12 cellular contexts compared by ENCODE assay signal in genomic region chr19:48990400-48990799, GRCh38. TPM values are rescaled to one million over a fixed set of nuclear protein-coding genes. Genes with fewer than 3 reads are reported as not detected.
DNase-seq lines count a peak whose midpoint lies in the region; ATAC-seq, FAIRE-seq and TF ChIP-seq lines count a peak whose summit lies in the region.
"Had no signal": no experiment of that assay in that cellular context is flagged by ENCODE, and none has a peak within 500 bp of the region (broad histone marks: within the 10 kb centered on the region; RNA-seq: fewer than 3 reads in every experiment).

No MANE protein-coding gene starts in this region.

- POLR2A ChIA-PET in activated naive CD8-positive, alpha-beta T cell treated with anti-CD3 and anti-CD28 coated beads, Interleukin-2, amount 10 ng/mL, durations not matched to agents 7 days and 5 days (lab: Charles Lee), result no interaction called here

- FAIRE-seq in RCC 7860 (lab: Jason Lieb, UNC), result no peak

- no peak overlapping the region for H3K4me3 Mint-ChIP-seq in activated naive CD8-positive, alpha-beta T cell treated with anti-CD3 and anti-CD28 coated beads, Interleukin-2, amount 10 ng/mL, durations not matched to agents 7 days and 5 days
- H3K4me3 Mint-ChIP-seq in memory B cell, result no peak overlapping the region
- peak overlapping the region; percentile 21 for H3K4me3 Mint-ChIP-seq in type B pancreatic cell

- H3K9me3 Mint-ChIP-seq in activated naive CD8-positive, alpha-beta T cell treated with anti-CD3 and anti-CD28 coated beads, Interleukin-2, amount 10 ng/mL, durations not matched to agents 7 days and 5 days, result no peaks in the 10 kb centered on the region
- no peaks in the 10 kb centered on the region for H3K9me3 Mint-ChIP-seq in memory B cell
- no peaks in the 10 kb centered on the region for H3K9me3 Mint-ChIP-seq in type B pancreatic cell
- H3K9me3 Mint-ChIP-seq: stimulated activated naive CD8-positive, alpha-beta T cell treated with anti-CD3 and anti-CD28 coated beads, Interleukin-15, Interleukin-2, amounts not matched to agents 100 ng/mL and 50 ng/mL, for 24 hours had no signal

- H3K36me3 Mint-ChIP-seq in activated naive CD8-positive, alpha-beta T cell treated with anti-CD3 and anti-CD28 coated beads, Interleukin-2, amount 10 ng/mL, durations not matched to agents 7 days and 5 days, result peaks cover 19% of the 10 kb centered on the region
- H3K36me3 Mint-ChIP-seq in memory B cell, result peaks cover 14% of the 10 kb centered on the region
- H3K36me3 Mint-ChIP-seq in type B pancreatic cell, result peaks cover 23% of the 10 kb centered on the region

- peak overlapping the region; percentile 19 for H3K27ac ChIP-seq in right cardiac atrium (ENCODE audit: low read length)
- H3K27ac ChIP-seq: epithelial cell of prostate had no signal

- peak overlapping the region; percentile 17 for H3K27ac Mint-ChIP-seq in activated naive CD8-positive, alpha-beta T cell treated with anti-CD3 and anti-CD28 coated beads, Interleukin-2, amount 10 ng/mL, durations not matched to agents 7 days and 5 days
- H3K27ac Mint-ChIP-seq in memory B cell, result peak overlapping the region; percentile 32
- H3K27ac Mint-ChIP-seq in type B pancreatic cell, result peak overlapping the region; percentile 77

- H3K27me3 Mint-ChIP-seq in activated naive CD8-positive, alpha-beta T cell treated with anti-CD3 and anti-CD28 coated beads, Interleukin-2, amount 10 ng/mL, durations not matched to agents 7 days and 5 days, result no peaks in the 10 kb centered on the region
- H3K27me3 Mint-ChIP-seq in memory B cell, result no peaks in the 10 kb centered on the region
- no peaks in the 10 kb centered on the region for H3K27me3 Mint-ChIP-seq in type B pancreatic cell
- H3K27me3 Mint-ChIP-seq: stimulated activated naive CD8-positive, alpha-beta T cell treated with anti-CD3 and anti-CD28 coated beads, Interleukin-15, Interleukin-2, amounts not matched to agents 100 ng/mL and 50 ng/mL, for 24 hours had no signal

- peaks cover 26% of the 10 kb centered on the region for H3K4me1 Mint-ChIP-seq in activated naive CD8-positive, alpha-beta T cell treated with anti-CD3 and anti-CD28 coated beads, Interleukin-2, amount 10 ng/mL, durations not matched to agents 7 days and 5 days
- H3K4me1 Mint-ChIP-seq in memory B cell (peaks cover 43% of the 10 kb centered on the region), type B pancreatic cell (ENCODE audit: unreplicated experiment) (peaks cover 26% of the 10 kb centered on the region)

- TF ChIP-seq CTCF in type B pancreatic cell (conservative IDR thresholded peaks at IDR 0.05), result no peak

- peaks cover 12% of the 10 kb centered on the region for H3K4me1 ChIP-seq in right cardiac atrium (ENCODE audit: control insufficient read depth, insufficient read depth, low read length)

- H3K27me3 ChIP-seq in right cardiac atrium (ENCODE audit: control insufficient read depth, insufficient read depth), result no peaks in the 10 kb centered on the region

- intact Hi-C loops in right cardiac atrium (cut with DNase I) (no loop called here), Right ventricle myocardium superior (cut with DNase I) (no loop called here)

- no peak overlapping the region for H3K4me3 ChIP-seq in right cardiac atrium (ENCODE audit: low read length)

- no peaks in the 10 kb centered on the region for H3K9me3 ChIP-seq in right cardiac atrium (ENCODE audit: control insufficient read depth, low read length)

- WGBS in right cardiac atrium, result 50% methylated on average over 4 of the region's 4 CpGs

- ATAC-seq in right cardiac atrium (no peak), Right ventricle myocardium superior (ENCODE audit: poor library complexity) (no peak), memory B cell (ENCODE audit: low read depth) (no peak)
- no peak for ATAC-seq in activated naive CD8-positive, alpha-beta T cell treated with anti-CD3 and anti-CD28 coated beads, Interleukin-2, amount 10 ng/mL, durations not matched to agents 7 days and 5 days (ENCODE audit: low read depth)

- no peak for DNase-seq in right cardiac atrium
- no peak for DNase-seq in Right ventricle myocardium superior
- no peak for DNase-seq in activated naive CD8-positive, alpha-beta T cell treated with anti-CD3 and anti-CD28 coated beads, Interleukin-2, amount 10 ng/mL, durations not matched to agents 7 days and 5 days
- no peak for DNase-seq in memory B cell (ENCODE audit: low spot score in 2 of 2)
- DNase-seq in type B pancreatic cell (ENCODE audit: extremely low spot score, unreplicated experiment), result no peak
- DNase-seq in pons (ENCODE audit: low spot score), result no peak
- DNase-seq in NCI-H1417 treated with DMSO at 0.1 percent for 48 hours (lab: John Stamatoyannopoulos, UW), result no peak
- no peak for DNase-seq in RCC 7860 (ENCODE audit: low spot score)
- DNase-seq: stimulated activated CD4-positive, alpha-beta T cell treated with anti-CD3 and anti-CD28 coated beads, Interleukin-4, amount 100 ng/mL, for 4 hours had no signal

RNA-seq across cellular contexts. Expression of gene GYS1, which starts 2.7 kb away (rescaled TPM):
- 10 to 100 TPM; 62.7 to 95.9 (median 89.0) TPM for total RNA-seq in right cardiac atrium
- 61.4 TPM for polyA plus RNA-seq in right cardiac atrium
- total RNA-seq in Right ventricle myocardium superior, result 100 TPM
- 10 to 100 TPM; 58.0 to 63.1 TPM for total RNA-seq in activated naive CD8-positive, alpha-beta T cell treated with anti-CD3 and anti-CD28 coated beads, Interleukin-2, amount 10 ng/mL, durations not matched to agents 7 days and 5 days
- total RNA-seq in type B pancreatic cell (ENCODE audit: low replicate concordance), result 62.1 and 64.8 TPM in 2 replicates

RNA-seq across cellular contexts. Expression of gene RUVBL2, which starts 3.3 kb away (rescaled TPM):
- total RNA-seq in right cardiac atrium (10 to 100 TPM; 39.4 to 47.3 (median 45.4) TPM), Right ventricle myocardium superior (41.7 TPM), type B pancreatic cell (ENCODE audit: low replicate concordance) (72.6 and 99.5 TPM in 2 replicates)
- polyA plus RNA-seq in right cardiac atrium, result 54.5 TPM
- 10 to 100 TPM; 71.3 to 76.1 TPM for total RNA-seq in activated naive CD8-positive, alpha-beta T cell treated with anti-CD3 and anti-CD28 coated beads, Interleukin-2, amount 10 ng/mL, durations not matched to agents 7 days and 5 days

RNA-seq across cellular contexts. Expression of gene FTL, which starts 25.3 kb away (rescaled TPM):
- total RNA-seq in right cardiac atrium (1,000 to 10,000 TPM; 1,459 to 1,840 (median 1,541) TPM), Right ventricle myocardium superior (748 TPM), type B pancreatic cell (ENCODE audit: low replicate concordance) (1,657 and 2,039 TPM in 2 replicates)
- polyA plus RNA-seq in right cardiac atrium, result 1,675 TPM
- 1,000 to 10,000 TPM; 1,232 to 1,343 TPM for total RNA-seq in activated naive CD8-positive, alpha-beta T cell treated with anti-CD3 and anti-CD28 coated beads, Interleukin-2, amount 10 ng/mL, durations not matched to agents 7 days and 5 days

RNA-seq across cellular contexts. Expression of gene LHB, which starts 26.5 kb away (rescaled TPM):
- not detected for total RNA-seq in right cardiac atrium
- polyA plus RNA-seq in right cardiac atrium, result not detected
- total RNA-seq in Right ventricle myocardium superior, result not detected
- total RNA-seq in activated naive CD8-positive, alpha-beta T cell treated with anti-CD3 and anti-CD28 coated beads, Interleukin-2, amount 10 ng/mL, durations not matched to agents 7 days and 5 days, result not detected
- not detected in 2 replicates for total RNA-seq in type B pancreatic cell (ENCODE audit: low replicate concordance)

RNA-seq across cellular contexts. Expression of gene CGB3, which starts 33.7 kb away (rescaled TPM):
- total RNA-seq in right cardiac atrium (not detected), Right ventricle myocardium superior (not detected), type B pancreatic cell (ENCODE audit: low replicate concordance) (6.1 TPM in 1 of 2 replicates, not detected in the other)
- not detected for polyA plus RNA-seq in right cardiac atrium
- total RNA-seq in activated naive CD8-positive, alpha-beta T cell treated with anti-CD3 and anti-CD28 coated beads, Interleukin-2, amount 10 ng/mL, durations not matched to agents 7 days and 5 days, result not detected
- total RNA-seq: pulmonary artery endothelial cell had no signal

Comparison
In these comparisons a context has a peak if more than half of its experiments do, and no peak if none do; other contexts are left out.
1. H3K27ac Mint-ChIP-seq: peak in every context shown above with its lines; median percentile 77 in type B pancreatic cell; 32 in memory B cell; 17 in activated naive CD8-positive, alpha-beta T cell treated with anti-CD3 and anti-CD28 coated beads, Interleukin-2, amount 10 ng/mL, durations not matched to agents 7 days and 5 days.